In genomic region chr16:4392382-4393242, GRCh38 we compare ENCODE assay signal across 9 cellular contexts. TPM values are rescaled to one million over a fixed set of nuclear protein-coding genes. Genes with fewer than 3 reads are reported as not detected.
DNase-seq lines count a peak whose midpoint lies in the region; ATAC-seq and TF ChIP-seq lines count a peak whose summit lies in the region.
"Had no signal": no experiment of that assay in that cellular context is flagged by ENCODE, and none has a peak within 500 bp of the region (broad histone marks: within the 10 kb centered on the region; RNA-seq: fewer than 3 reads in every experiment).

No MANE protein-coding gene starts in this region.

- peak overlapping the region; percentile 51 for H3K27ac ChIP-seq in urinary bladder (ENCODE audit: low read depth)

- in situ Hi-C loops in G401 (cut with HindIII; ENCODE audit: low sequenced_read_pairs), result no loop called here

- DNase-seq in activated CD8-positive, alpha-beta T cell treated with anti-CD3 and anti-CD28 coated beads, Interleukin-2, amount 10 ng/mL, durations not matched to agents 7 days and 5 days, result no peak
- no peak for DNase-seq in activated CD8-positive, alpha-beta T cell treated with anti-CD3 and anti-CD28 coated beads for 36 hours
- no peak for DNase-seq in central memory CD8-positive, alpha-beta T cell (ENCODE audit: low spot score in 2 of 2)
- DNase-seq in left kidney (ENCODE audit: low read depth, low spot score) (peak; percentile 95), G401 (ENCODE audit: low spot score) (no peak)
- DNase-seq in central memory CD4-positive, alpha-beta T cell, result no peak
- DNase-seq: NCI-H187 treated with DMSO at 0.1 percent for 48 hours had no signal

- WGBS in urinary bladder, result 43% methylated on average over 27 of the region's 27 CpGs

- POLR2A ChIA-PET in activated CD8-positive, alpha-beta T cell treated with anti-CD3 and anti-CD28 coated beads, Interleukin-2, amount 10 ng/mL, durations not matched to agents 7 days and 5 days (lab: Charles Lee), result interaction anchor here (0.6 to 1.1 kb wide), 2 partner anchors 23 to 38 kb away, joined by 3 read pairs; partner anchors contain the start of gene CORO7
- POLR2A ChIA-PET in activated CD8-positive, alpha-beta T cell treated with anti-CD3 and anti-CD28 coated beads for 36 hours (lab: Charles Lee), result interaction anchor here (1.0 to 1.1 kb wide), 2 partner anchors 19 to 121 kb away, joined by 3 read pairs; no protein-coding TSS in a partner anchor

- no peaks in the 10 kb centered on the region for H3K36me3 ChIP-seq in urinary bladder (ENCODE audit: insufficient read depth)

- H3K27ac Mint-ChIP-seq in activated CD8-positive, alpha-beta T cell treated with anti-CD3 and anti-CD28 coated beads, Interleukin-2, amount 10 ng/mL, durations not matched to agents 7 days and 5 days, result peak overlapping the region; percentile 49
- no peak overlapping the region for H3K27ac Mint-ChIP-seq in activated CD8-positive, alpha-beta T cell treated with anti-CD3 and anti-CD28 coated beads for 36 hours
- peak overlapping the region; percentile 25 for H3K27ac Mint-ChIP-seq in central memory CD8-positive, alpha-beta T cell (ENCODE audit: low read depth)

- peaks cover 25% of the 10 kb centered on the region for H3K36me3 Mint-ChIP-seq in activated CD8-positive, alpha-beta T cell treated with anti-CD3 and anti-CD28 coated beads, Interleukin-2, amount 10 ng/mL, durations not matched to agents 7 days and 5 days (ENCODE audit: low read depth)
- H3K36me3 Mint-ChIP-seq in activated CD8-positive, alpha-beta T cell treated with anti-CD3 and anti-CD28 coated beads for 36 hours (ENCODE audit: low read depth), result peaks cover 11% of the 10 kb centered on the region
- peaks cover 84% of the 10 kb centered on the region for H3K36me3 Mint-ChIP-seq in central memory CD8-positive, alpha-beta T cell (ENCODE audit: insufficient read depth)

- H3K4me1 Mint-ChIP-seq in activated CD8-positive, alpha-beta T cell treated with anti-CD3 and anti-CD28 coated beads, Interleukin-2, amount 10 ng/mL, durations not matched to agents 7 days and 5 days (ENCODE audit: low read depth), result peaks cover 6% of the 10 kb centered on the region
- H3K4me1 Mint-ChIP-seq in activated CD8-positive, alpha-beta T cell treated with anti-CD3 and anti-CD28 coated beads for 36 hours (ENCODE audit: low read depth), result peaks cover 5% of the 10 kb centered on the region
- H3K4me1 Mint-ChIP-seq in central memory CD8-positive, alpha-beta T cell, result peaks cover 15% of the 10 kb centered on the region

- H3K4me3 ChIP-seq in urinary bladder (ENCODE audit: low read depth, low read length), result no peak overlapping the region

- TF ChIP-seq CTCF in activated CD8-positive, alpha-beta T cell treated with anti-CD3 and anti-CD28 coated beads for 36 hours (IDR thresholded peaks at IDR 0.05), result no peak

- H3K4me1 ChIP-seq in urinary bladder (ENCODE audit: insufficient read depth), result no peaks in the 10 kb centered on the region

- H3K9me3 Mint-ChIP-seq in activated CD8-positive, alpha-beta T cell treated with anti-CD3 and anti-CD28 coated beads, Interleukin-2, amount 10 ng/mL, durations not matched to agents 7 days and 5 days (ENCODE audit: insufficient read depth), result no peaks in the 10 kb centered on the region
- no peaks in the 10 kb centered on the region for H3K9me3 Mint-ChIP-seq in activated CD8-positive, alpha-beta T cell treated with anti-CD3 and anti-CD28 coated beads for 36 hours
- no peaks in the 10 kb centered on the region for H3K9me3 Mint-ChIP-seq in central memory CD8-positive, alpha-beta T cell

- no peak for ATAC-seq in activated CD8-positive, alpha-beta T cell treated with anti-CD3 and anti-CD28 coated beads, Interleukin-2, amount 10 ng/mL, durations not matched to agents 7 days and 5 days
- no peak for ATAC-seq in activated CD8-positive, alpha-beta T cell treated with anti-CD3 and anti-CD28 coated beads for 36 hours
- no peak for ATAC-seq in central memory CD8-positive, alpha-beta T cell (replicated peaks; ENCODE audit: extremely low read depth, poor library complexity, severe bottlenecking)
- no peak for ATAC-seq in GM18867 (IDR thresholded peaks at IDR 0.05; ENCODE audit: unreplicated experiment)

- no peak overlapping the region for H3K4me3 Mint-ChIP-seq in activated CD8-positive, alpha-beta T cell treated with anti-CD3 and anti-CD28 coated beads, Interleukin-2, amount 10 ng/mL, durations not matched to agents 7 days and 5 days
- no peak overlapping the region for H3K4me3 Mint-ChIP-seq in activated CD8-positive, alpha-beta T cell treated with anti-CD3 and anti-CD28 coated beads for 36 hours
- no peak overlapping the region for H3K4me3 Mint-ChIP-seq in central memory CD8-positive, alpha-beta T cell

- no peaks in the 10 kb centered on the region for H3K27me3 Mint-ChIP-seq in activated CD8-positive, alpha-beta T cell treated with anti-CD3 and anti-CD28 coated beads, Interleukin-2, amount 10 ng/mL, durations not matched to agents 7 days and 5 days (ENCODE audit: low read depth)
- no peaks in the 10 kb centered on the region for H3K27me3 Mint-ChIP-seq in activated CD8-positive, alpha-beta T cell treated with anti-CD3 and anti-CD28 coated beads for 36 hours
- H3K27me3 Mint-ChIP-seq in central memory CD8-positive, alpha-beta T cell, result no peaks in the 10 kb centered on the region

- CTCF ChIA-PET in activated CD8-positive, alpha-beta T cell treated with anti-CD3 and anti-CD28 coated beads, Interleukin-2, amount 10 ng/mL, durations not matched to agents 7 days and 5 days (lab: Charles Lee), result interaction anchor here (4.6 kb wide), 1 partner anchor 11 kb away, joined by 23 read pairs; no protein-coding TSS in a partner anchor
- CTCF ChIA-PET in activated CD8-positive, alpha-beta T cell treated with anti-CD3 and anti-CD28 coated beads for 36 hours (lab: Charles Lee), result interaction anchor here (0.9 to 8.6 kb wide), 5 partner anchors 11 to 104 kb away, joined by 3 to 65 read pairs (median 3); no protein-coding TSS in a partner anchor

- intact Hi-C loops in activated CD8-positive, alpha-beta T cell treated with anti-CD3 and anti-CD28 coated beads for 36 hours (cut with micrococcal nuclease), result no loop called here

RNA-seq across cellular contexts. Expression of gene VASN, which starts 21.0 kb away (rescaled TPM):
- total RNA-seq in activated CD8-positive, alpha-beta T cell treated with anti-CD3 and anti-CD28 coated beads, Interleukin-2, amount 10 ng/mL, durations not matched to agents 7 days and 5 days, result not detected
- total RNA-seq in activated CD8-positive, alpha-beta T cell treated with anti-CD3 and anti-CD28 coated beads for 36 hours, result not detected
- total RNA-seq in urinary bladder, result 20.8 TPM
- 47.6 TPM for polyA plus RNA-seq in urinary bladder
- total RNA-seq in G401 (2014; rRNA removed; shearing (Covaris generic)), result 9.9 and 14.4 TPM in 2 replicates

RNA-seq across cellular contexts. Expression of gene CORO7, which starts 23.8 kb away (rescaled TPM):
- 100 to 1,000 TPM; 167 to 176 TPM for total RNA-seq in activated CD8-positive, alpha-beta T cell treated with anti-CD3 and anti-CD28 coated beads, Interleukin-2, amount 10 ng/mL, durations not matched to agents 7 days and 5 days
- total RNA-seq in activated CD8-positive, alpha-beta T cell treated with anti-CD3 and anti-CD28 coated beads for 36 hours, result 10 to 100 TPM; 73.3 to 76.6 TPM
- 13.7 TPM for total RNA-seq in urinary bladder
- polyA plus RNA-seq in urinary bladder, result 15.6 TPM
- total RNA-seq in G401 (2014; rRNA removed; shearing (Covaris generic)), result 34.2 and 39.5 TPM in 2 replicates

RNA-seq across cellular contexts. Expression of gene DNAJA3, which starts 33.1 kb away (rescaled TPM):
- 10 to 100 TPM; 55.1 to 61.4 TPM for total RNA-seq in activated CD8-positive, alpha-beta T cell treated with anti-CD3 and anti-CD28 coated beads, Interleukin-2, amount 10 ng/mL, durations not matched to agents 7 days and 5 days
- total RNA-seq in activated CD8-positive, alpha-beta T cell treated with anti-CD3 and anti-CD28 coated beads for 36 hours, result 100 to 1,000 TPM in 1 of 2 experiments, 10 to 100 TPM in 1; 86.8 to 101 TPM
- total RNA-seq in urinary bladder, result 33.5 TPM
- 38.4 TPM for polyA plus RNA-seq in urinary bladder
- total RNA-seq in G401 (2014; rRNA removed; shearing (Covaris generic)), result 79.4 and 89.7 TPM in 2 replicates

RNA-seq across cellular contexts. Expression of gene PAM16, which starts 41.5 kb away (rescaled TPM):
- 10 to 100 TPM; 33.3 to 40.3 TPM for total RNA-seq in activated CD8-positive, alpha-beta T cell treated with anti-CD3 and anti-CD28 coated beads, Interleukin-2, amount 10 ng/mL, durations not matched to agents 7 days and 5 days
- 10 to 100 TPM; 65.9 to 70.1 TPM for total RNA-seq in activated CD8-positive, alpha-beta T cell treated with anti-CD3 and anti-CD28 coated beads for 36 hours
- 8.6 TPM for total RNA-seq in urinary bladder
- 48.9 TPM for polyA plus RNA-seq in urinary bladder
- total RNA-seq in G401 (2014; rRNA removed; shearing (Covaris generic)), result 68.3 and 83.9 TPM in 2 replicates

Comparison
In these comparisons a context has a peak if more than half of its experiments do, and no peak if none do; other contexts are left out.
1. RNA of gene VASN, which starts 21.0 kb away (total RNA-seq): 20.8 TPM in urinary bladder (single experiment) and 9.9 to 14.4 TPM in G401; not detected in activated CD8-positive, alpha-beta T cell treated with anti-CD3 and anti-CD28 coated beads for 36 hours and not detected in activated CD8-positive, alpha-beta T cell treated with anti-CD3 and anti-CD28 coated beads, Interleukin-2, amount 10 ng/mL, durations not matched to agents 7 days and 5 days; every median in the first group is over 10 times any median in the second.